In the genomic region with DNA sequence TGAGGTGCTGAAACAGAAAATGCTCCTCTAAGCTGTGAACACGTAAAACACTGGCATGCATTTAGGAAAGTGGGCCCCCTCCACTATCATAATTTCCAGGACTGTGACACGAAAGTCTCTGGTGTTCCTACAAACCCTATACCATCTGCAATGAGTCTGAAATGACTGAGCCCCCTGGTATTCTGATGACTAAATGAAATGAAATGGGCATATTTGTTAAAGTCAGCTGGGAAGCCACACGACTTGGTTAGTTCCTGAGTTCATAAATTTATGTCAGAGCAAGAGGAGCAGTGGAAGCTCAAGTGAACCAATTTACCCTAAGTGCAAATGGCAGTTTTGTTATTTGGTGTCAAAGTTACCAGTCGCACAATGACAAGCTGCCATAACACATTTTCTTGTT, we compare ENCODE assay signal across 19 cellular contexts.
A peak's percentile ranks its signal among the peaks of the same experiment; 100 is the strongest.
DNase-seq lines count a peak whose midpoint lies in the region; ATAC-seq, FAIRE-seq and TF ChIP-seq lines count a peak whose summit lies in the region.
"Had no signal": no experiment of that assay in that cellular context is flagged by ENCODE, and none has a peak within 500 bp of the region (broad histone marks: within the 10 kb centered on the region; RNA-seq: fewer than 3 reads in every experiment).

No MANE protein-coding gene starts in this region.

- no peaks in the 10 kb centered on the region for H3K4me1 ChIP-seq in pancreas
- H3K4me1 ChIP-seq: colonic mucosa, Peyer's patch had no signal

- ATAC-seq in HG03439 (IDR thresholded peaks at IDR 0.05; ENCODE audit: unreplicated experiment) (no peak), HG02588 (IDR thresholded peaks at IDR 0.05; ENCODE audit: unreplicated experiment) (no peak), pancreas (no peak), GM21619 (IDR thresholded peaks at IDR 0.05; ENCODE audit: unreplicated experiment) (no peak)
- ATAC-seq: activated naive CD4-positive, alpha-beta T cell treated with anti-CD3 and anti-CD28 coated beads, Interleukin-2, amount 50 U/mL, for 72 hours; T-helper 17 cell had no signal

- 50 to 60% methylated on average over 4 of the region's 4 CpGs for WGBS in pancreas, 2 donors

- H3K27me3 ChIP-seq in pancreas: no peaks in the 10 kb centered on the region
- H3K27me3 ChIP-seq: colonic mucosa, Peyer's patch had no signal

- no peak overlapping the region for H3K27ac ChIP-seq in pancreas
- H3K27ac ChIP-seq: colonic mucosa, KMS-11, Peyer's patch had no signal

- TF ChIP-seq CTCF in pancreas (IDR thresholded peaks at IDR 0.05): no peak

- DNase-seq in ACHN (peak; percentile 8), HK-2 (ENCODE audit: unreplicated experiment) (peak; percentile 3), amniotic stem cell (lab: John Stamatoyannopoulos, UW) (peak; percentile 76), iris pigment epithelial cell (ENCODE audit: low read depth) (peak; percentile 49), pancreas (no peak)
- DNase-seq: activated CD4-positive, alpha-beta T cell treated with anti-CD3 and anti-CD28 coated beads for 1 hour; colonic mucosa; DMS79 treated with DMSO at 0.1 percent for 48 hours; midbrain; NCI-H146; Peyer's patch; substantia nigra; T-helper 17 cell had no signal

- no peak for FAIRE-seq in pancreas (lab: Jason Lieb, UNC)
- FAIRE-seq: GM12891 had no signal

- intact Hi-C loops in pancreas (cut with DNase I): no loop called here

- H3K4me3 ChIP-seq in pancreas: no peak overlapping the region
- H3K4me3 ChIP-seq: colonic mucosa, Peyer's patch had no signal

- H3K9me3 ChIP-seq in pancreas: no peaks in the 10 kb centered on the region
- H3K9me3 ChIP-seq: colonic mucosa, Peyer's patch had no signal

- in situ Hi-C loops in ACHN (cut with HindIII; ENCODE audit: low pct_ligation_motif_present, low pct_unique_long_range_greater_than_20kb, low sequenced_read_pairs): no loop called here

- H3K36me3 ChIP-seq in pancreas: no peaks in the 10 kb centered on the region
- H3K36me3 ChIP-seq: colonic mucosa, Peyer's patch had no signal

Comparison
In these comparisons a context has a peak if more than half of its experiments do, and no peak if none do; other contexts are left out.
1. DNase-seq: peak in ACHN (single experiment), HK-2 (single experiment), amniotic stem cell (single experiment) and iris pigment epithelial cell (single experiment); none in pancreas (0 of 6).